16 cellular contexts compared by ENCODE assay signal in the genomic region with DNA sequence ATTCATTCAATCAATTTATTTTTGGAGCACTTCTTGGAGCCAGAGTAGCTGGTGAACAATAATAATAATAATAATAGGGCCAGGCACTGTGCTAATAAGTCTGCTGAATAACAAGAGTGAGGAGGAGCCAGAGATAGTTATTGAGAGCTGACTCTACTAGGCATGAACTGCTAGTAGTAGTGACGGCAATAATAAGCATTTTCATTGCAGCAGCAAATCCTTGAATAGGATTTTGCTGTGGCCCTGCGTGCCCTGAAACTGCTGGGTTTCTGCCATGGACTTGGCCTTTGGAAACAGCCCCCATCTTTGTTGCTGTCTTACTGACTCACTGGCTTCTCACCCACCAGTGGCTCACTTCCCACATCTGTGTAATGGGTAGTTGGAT.
DNase-seq lines count a peak whose midpoint lies in the region; ATAC-seq and TF ChIP-seq lines count a peak whose summit lies in the region.
"Had no signal": no experiment of that assay in that cellular context is flagged by ENCODE, and none has a peak within 500 bp of the region (broad histone marks: within the 10 kb centered on the region; RNA-seq: fewer than 3 reads in every experiment).

No MANE protein-coding gene starts in this region.

- H4K91ac ChIP-seq in trophoblast cell (ENCODE audit: low read depth, low read length) = peak overlapping the region; percentile 79

- H3K9me2 ChIP-seq in SK-N-SH = no peaks in the 10 kb centered on the region

- no peaks in the 10 kb centered on the region for H3K9me3 Mint-ChIP-seq in Calu3 (ENCODE audit: low read depth, unreplicated experiment)
- H3K9me3 Mint-ChIP-seq: activated CD4-positive, alpha-beta T cell treated with anti-CD3 and anti-CD28 coated beads, Interleukin-2, amount 10 ng/mL, durations not matched to agents 24 days and 14 days had no signal

- H3K9me3 ChIP-seq in SK-N-SH (no peaks in the 10 kb centered on the region), trophoblast cell (ENCODE audit: insufficient read depth, low read depth, low read length) (no peaks in the 10 kb centered on the region)

- no peak for TF ChIP-seq EP300 in SK-N-SH (IDR thresholded peaks at IDR 0.05; ENCODE audit: borderline replicate concordance in 1 of 2, low read depth in 1 of 2, low read length in 1 of 2)

- no peaks in the 10 kb centered on the region for H4K20me1 ChIP-seq in SK-N-SH (ENCODE audit: insufficient read depth)

- no peaks in the 10 kb centered on the region for H3K27me3 Mint-ChIP-seq in Calu3 (ENCODE audit: unreplicated experiment)
- H3K27me3 Mint-ChIP-seq: activated CD4-positive, alpha-beta T cell treated with anti-CD3 and anti-CD28 coated beads, Interleukin-2, amount 10 ng/mL, durations not matched to agents 24 days and 14 days had no signal

- H3K36me3 Mint-ChIP-seq in Calu3 (ENCODE audit: insufficient read depth, unreplicated experiment) = peaks cover 10% of the 10 kb centered on the region
- H3K36me3 Mint-ChIP-seq: memory B cell had no signal

- no peak overlapping the region for H3K23ac ChIP-seq in trophoblast cell (ENCODE audit: low read length)

- no TSS peak for BruUV-seq in Calu3 (replicated peaks; lab: Mats Ljungman, UMichigan)

- H2BK120ac ChIP-seq in trophoblast cell (ENCODE audit: insufficient read depth, low read length, poor library complexity) = peak overlapping the region; percentile 37

- H3K14ac ChIP-seq in trophoblast cell (ENCODE audit: low read length) = peak overlapping the region; percentile 18

- H2BK5ac ChIP-seq in trophoblast cell (ENCODE audit: low read depth, low read length, poor library complexity) = peak overlapping the region; percentile 23

- no peaks in the 10 kb centered on the region for H3K36me3 ChIP-seq in SK-N-SH (replicated peaks in 1 of 2; ENCODE audit: control insufficient read depth in 1 of 2, insufficient read depth in 2 of 2, low read length in 1 of 2)
- no peaks in the 10 kb centered on the region for H3K36me3 ChIP-seq in trophoblast cell (ENCODE audit: control insufficient read depth in 1 of 2, insufficient read depth in 2 of 2, low read length in 2 of 2)

- 91% methylated on average over 2 of the region's 2 CpGs for WGBS in SK-N-SH (ENCODE audit: low lambda C conversion rate)
- WGBS in trophoblast cell (ENCODE audit: extremely low coverage, insufficient coverage, insufficient read length) = no CpG with 5 or more reads among the region's 2 CpGs

- peaks cover 18% of the 10 kb centered on the region for H3K4me1 Mint-ChIP-seq in Calu3 (ENCODE audit: low read depth, unreplicated experiment)
- H3K4me1 Mint-ChIP-seq: activated CD4-positive, alpha-beta T cell treated with anti-CD3 and anti-CD28 coated beads, Interleukin-2, amount 10 ng/mL, durations not matched to agents 24 days and 14 days; memory B cell had no signal

- H3K4me3 ChIP-seq in SK-N-SH (ENCODE audit: low read depth in 2 of 2, low read length in 1 of 2) = no peak overlapping the region
- no peak overlapping the region for H3K4me3 ChIP-seq in fibroblast of the aortic adventitia (ENCODE audit: low read depth, low read length)
- no peak overlapping the region for H3K4me3 ChIP-seq in trophoblast cell (ENCODE audit: low read depth, low read length)

- peak overlapping the region; percentile 17 for H4K8ac ChIP-seq in trophoblast cell (ENCODE audit: low read depth, low read length)

- POLR2A ChIA-PET in SK-N-SH (lab: Yijun Ruan, JAX) = no interaction called here

- peak overlapping the region; percentile 63 for H3K27ac Mint-ChIP-seq in Calu3 (ENCODE audit: unreplicated experiment)
- H3K27ac Mint-ChIP-seq: activated CD4-positive, alpha-beta T cell treated with anti-CD3 and anti-CD28 coated beads, Interleukin-2, amount 10 ng/mL, durations not matched to agents 24 days and 14 days; memory B cell had no signal

- peak overlapping the region; percentile 59; the same call in 1 of the 2 replicates for H3K4me2 ChIP-seq in SK-N-SH
- H3K4me2 ChIP-seq in trophoblast cell (ENCODE audit: low read length) = peak overlapping the region; percentile 60

- H3K4me3 Mint-ChIP-seq in Calu3 (ENCODE audit: low read depth, unreplicated experiment) = peak overlapping the region; percentile 27
- H3K4me3 Mint-ChIP-seq: activated CD4-positive, alpha-beta T cell treated with anti-CD3 and anti-CD28 coated beads, Interleukin-2, amount 10 ng/mL, durations not matched to agents 24 days and 14 days; memory B cell had no signal

- no peak for TF ChIP-seq CTCF in Calu3 (IDR thresholded peaks at IDR 0.05; ENCODE audit: unreplicated experiment)
- TF ChIP-seq CTCF in SK-N-SH (IDR thresholded peaks at IDR 0.05) = no peak
- TF ChIP-seq CTCF in fibroblast of the aortic adventitia (IDR thresholded peaks at IDR 0.05; ENCODE audit: insufficient read depth, low read length) = no peak

- no peak overlapping the region for H2AK5ac ChIP-seq in trophoblast cell (ENCODE audit: low read length)

- DNase-seq in Calu3 (no peak), SK-N-SH (no peak), fibroblast of the aortic adventitia (ENCODE audit: low read depth) (peak; percentile 54), trophoblast cell (no peak), T1000 (lab: John Stamatoyannopoulos, UW) (no peak), NCI-H2107 treated with DMSO at 0.1 percent for 48 hours (lab: John Stamatoyannopoulos, UW; ENCODE audit: unreplicated experiment) (no peak), COR-L47 (lab: John Stamatoyannopoulos, UW) (no peak)
- DNase-seq: activated CD4-positive, alpha-beta T cell treated with anti-CD3 and anti-CD28 coated beads, Interleukin-2, amount 10 ng/mL, durations not matched to agents 24 days and 14 days; activated naive CD4-positive, alpha-beta T cell treated with anti-CD3 and anti-CD28 coated beads, Interleukin-2, amount 50 U/mL, for 16 hours; activated T-cell treated with anti-CD3 and anti-CD28 coated beads for 4 hours; KG1; NCI-H1417 treated with DMSO at 0.1 percent for 48 hours; SHP77 treated with DMSO at 0.1 percent for 48 hours; stimulated activated naive CD4-positive, alpha-beta T cell had no signal

- peak overlapping the region; percentile 78 for H2BK12ac ChIP-seq in trophoblast cell (ENCODE audit: low read length)

- TF ChIP-seq RAD21 in SK-N-SH (IDR thresholded peaks at IDR 0.05; ENCODE audit: low read length) = no peak

- H3K79me2 ChIP-seq in SK-N-SH (ENCODE audit: insufficient read depth) (no peaks in the 10 kb centered on the region), trophoblast cell (ENCODE audit: control insufficient read depth, insufficient read depth, low read length, poor library complexity) (no peaks in the 10 kb centered on the region)

- H3K79me1 ChIP-seq in trophoblast cell (ENCODE audit: low read length) = peaks cover 10% of the 10 kb centered on the region

- CTCF ChIA-PET in Calu3 (lab: Charles Lee) (no interaction called here), SK-N-SH (lab: Yijun Ruan, JAX) (interaction anchor here (1.1 to 1.4 kb wide), 2 partner anchors 12 to 70 kb away, joined by 3 to 4 read pairs; no protein-coding TSS in a partner anchor)

- H2AFZ ChIP-seq in SK-N-SH (ENCODE audit: low read depth) (no peak overlapping the region; the same call in 1 of the 2 replicates), trophoblast cell (ENCODE audit: insufficient read depth, low read length, poor library complexity) (no peak overlapping the region)

- H3K18ac ChIP-seq in trophoblast cell (ENCODE audit: low read length) = no peak overlapping the region

- H3K27ac ChIP-seq in SK-N-SH (ENCODE audit: low read depth in 2 of 2, low read length in 1 of 2) = peak overlapping the region in 1 of 2 experiments; percentile 50; a peak in 2 of 4 replicates
- H3K27ac ChIP-seq in trophoblast cell (ENCODE audit: low read depth, low read length) = peak overlapping the region; percentile 9

- no peaks in the 10 kb centered on the region for H3F3A ChIP-seq in SK-N-SH (replicated peaks; ENCODE audit: insufficient read depth)

- H3K9ac ChIP-seq in SK-N-SH (no peak overlapping the region), trophoblast cell (ENCODE audit: low read length) (no peak overlapping the region)

- no peak overlapping the region for H3K4ac ChIP-seq in trophoblast cell (ENCODE audit: low read depth, low read length)

- no peak for ATAC-seq in GM19324 (IDR thresholded peaks at IDR 0.05; ENCODE audit: low FRiP score, unreplicated experiment)

- H3K27me3 ChIP-seq in SK-N-SH (ENCODE audit: insufficient read depth) = no peaks in the 10 kb centered on the region
- no peaks in the 10 kb centered on the region for H3K27me3 ChIP-seq in trophoblast cell (ENCODE audit: insufficient read depth, low read length)

- no peak overlapping the region for H4K12ac ChIP-seq in trophoblast cell (ENCODE audit: low read depth, low read length)

- intact Hi-C loops in Calu3 (cut with micrococcal nuclease; ENCODE audit: unreplicated experiment) = loop anchor here (2.0 kb wide), 1 partner anchor 38 kb away; no protein-coding TSS in a partner anchor

- peaks cover 0 to 10% of the 10 kb centered on the region in 2 experiments; a peak in 3 of 4 replicates for H3K4me1 ChIP-seq in SK-N-SH (ENCODE audit: control insufficient read depth in 1 of 2, insufficient read depth in 2 of 2, low read depth in 1 of 2, low read length in 1 of 2)
- H3K4me1 ChIP-seq in trophoblast cell (ENCODE audit: control insufficient read depth in 1 of 2, insufficient read depth in 2 of 2, low read length in 2 of 2) = peaks cover 4 to 19% of the 10 kb centered on the region in 2 experiments

TF ChIP-seq in SK-N-SH, 30 proteins besides CTCF, POLR2A, EP300 and RAD21:
- TF ChIP-seq ELF1 (IDR thresholded peaks at IDR 0.05) (no peak), SMC3 (IDR thresholded peaks at IDR 0.05; ENCODE audit: low read depth, low read length) (no peak), GATA2 (CRISPR knock-in tag; IDR thresholded peaks at IDR 0.05) (no peak), TAF1 (IDR thresholded peaks at IDR 0.05; ENCODE audit: borderline replicate concordance, low read depth, low read length) (no peak), JUND (IDR thresholded peaks at IDR 0.05) (no peak), RXRA (IDR thresholded peaks at IDR 0.05; ENCODE audit: borderline replicate concordance, low read depth) (no peak)
- TF ChIP-seq, protein P1, sequence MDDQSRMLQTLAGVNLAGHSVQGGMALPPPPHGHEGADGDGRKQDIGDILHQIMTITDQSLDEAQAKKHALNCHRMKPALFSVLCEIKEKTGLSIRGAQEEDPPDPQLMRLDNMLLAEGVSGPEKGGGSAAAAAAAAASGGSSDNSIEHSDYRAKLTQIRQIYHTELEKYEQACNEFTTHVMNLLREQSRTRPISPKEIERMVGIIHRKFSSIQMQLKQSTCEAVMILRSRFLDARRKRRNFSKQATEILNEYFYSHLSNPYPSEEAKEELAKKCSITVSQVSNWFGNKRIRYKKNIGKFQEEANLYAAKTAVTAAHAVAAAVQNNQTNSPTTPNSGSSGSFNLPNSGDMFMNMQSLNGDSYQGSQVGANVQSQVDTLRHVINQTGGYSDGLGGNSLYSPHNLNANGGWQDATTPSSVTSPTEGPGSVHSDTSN (IDR thresholded peaks at IDR 0.05) = no peak
